In genomic region chr17:14297161-14297851, GRCh38 we compare ENCODE assay signal across 1 cellular context.
TF ChIP-seq lines count a peak whose summit lies in the region.

No MANE protein-coding gene starts in this region.

TF ChIP-seq in HEK293, 187 proteins besides CTCF, POLR2A, EP300 and RAD21 (continued from another document and continues in another):
- TF ChIP-seq SP2 (tag by site-specific recombination; IDR thresholded peaks at IDR 0.05) (peak; percentile 76), SALL2 (tag by site-specific recombination; IDR thresholded peaks at IDR 0.05; ENCODE audit: borderline replicate concordance) (no peak), MZF1 (tag by site-specific recombination; IDR thresholded peaks at IDR 0.05; ENCODE audit: borderline replicate concordance) (peak; percentile 48), SP3 (tag by site-specific recombination; IDR thresholded peaks at IDR 0.05) (peak; percentile 61; the same call in 1 of the 2 replicates), SCRT2 (tag by site-specific recombination; IDR thresholded peaks at IDR 0.05) (no peak), ZNF394 (tag by site-specific recombination; IDR thresholded peaks at IDR 0.05; ENCODE audit: borderline replicate concordance) (peak; percentile 62), ZNF248 (tag by site-specific recombination; IDR thresholded peaks at IDR 0.05) (no peak), ZNF626 (tag by site-specific recombination; IDR thresholded peaks at IDR 0.05) (no peak), ZNF132 (tag by site-specific recombination; IDR thresholded peaks at IDR 0.05; ENCODE audit: borderline replicate concordance) (no peak), ZNF366 (tag by site-specific recombination; conservative IDR thresholded peaks at IDR 0.05) (no peak), HIC1 (tag by site-specific recombination; IDR thresholded peaks at IDR 0.05) (peak; percentile 47; the same call in 1 of the 2 replicates), ZNF157 (tag by site-specific recombination; IDR thresholded peaks at IDR 0.05) (no peak), ZNF600 (tag by site-specific recombination; IDR thresholded peaks at IDR 0.05) (peak; percentile 87), ZNF426 (tag by site-specific recombination; IDR thresholded peaks at IDR 0.05) (no peak), ZNF23 (tag by site-specific recombination; IDR thresholded peaks at IDR 0.05; ENCODE audit: borderline replicate concordance) (no peak), KLF16 (tag by site-specific recombination; IDR thresholded peaks at IDR 0.05) (0 out of 2 replicates have a peak, but pooled peaks have one; percentile 16), ZNF510 (tag by site-specific recombination; IDR thresholded peaks at IDR 0.05; ENCODE audit: insufficient replicate concordance) (no peak), GLIS1 (tag by site-specific recombination; IDR thresholded peaks at IDR 0.05) (peak; percentile 66), ZBTB48 (tag by site-specific recombination; IDR thresholded peaks at IDR 0.05) (peak; percentile 58), ZSCAN30 (tag by site-specific recombination; IDR thresholded peaks at IDR 0.05) (0 out of 2 replicates have a peak, but pooled peaks have one; percentile 62), ZNF223 (tag by site-specific recombination; IDR thresholded peaks at IDR 0.05) (no peak), ZNF501 (tag by site-specific recombination; IDR thresholded peaks at IDR 0.05) (0 out of 2 replicates have a peak, but pooled peaks have one; percentile 27), ZNF221 (tag by site-specific recombination; IDR thresholded peaks at IDR 0.05; ENCODE audit: borderline replicate concordance) (no peak), SP7 (tag by site-specific recombination; IDR thresholded peaks at IDR 0.05) (peak; percentile 37; the same call in 1 of the 2 replicates), ZNF335 (tag by site-specific recombination; conservative IDR thresholded peaks at IDR 0.05) (peak; percentile 97), GLIS2 (tag by site-specific recombination; IDR thresholded peaks at IDR 0.05) (peak; percentile 66; the same call in 1 of the 2 replicates), ZBTB8A (tag by site-specific recombination; IDR thresholded peaks at IDR 0.05) (peak; percentile 90), ZNF561 (tag by site-specific recombination; IDR thresholded peaks at IDR 0.05; ENCODE audit: borderline replicate concordance) (peak; percentile 76; the same call in 1 of the 2 replicates), ZBTB20 (tag by site-specific recombination; IDR thresholded peaks at IDR 0.05) (peak; percentile 91), GFI1B (tag by site-specific recombination; IDR thresholded peaks at IDR 0.05) (no peak), ZFP37 (tag by site-specific recombination; IDR thresholded peaks at IDR 0.05) (no peak), ZNF639 (tag by site-specific recombination; IDR thresholded peaks at IDR 0.05) (no peak), ZNF623 (tag by site-specific recombination; IDR thresholded peaks at IDR 0.05) (no peak), ZNF280C (tag by site-specific recombination; IDR thresholded peaks at IDR 0.05) (no peak)
- TF ChIP-seq, protein P1, sequence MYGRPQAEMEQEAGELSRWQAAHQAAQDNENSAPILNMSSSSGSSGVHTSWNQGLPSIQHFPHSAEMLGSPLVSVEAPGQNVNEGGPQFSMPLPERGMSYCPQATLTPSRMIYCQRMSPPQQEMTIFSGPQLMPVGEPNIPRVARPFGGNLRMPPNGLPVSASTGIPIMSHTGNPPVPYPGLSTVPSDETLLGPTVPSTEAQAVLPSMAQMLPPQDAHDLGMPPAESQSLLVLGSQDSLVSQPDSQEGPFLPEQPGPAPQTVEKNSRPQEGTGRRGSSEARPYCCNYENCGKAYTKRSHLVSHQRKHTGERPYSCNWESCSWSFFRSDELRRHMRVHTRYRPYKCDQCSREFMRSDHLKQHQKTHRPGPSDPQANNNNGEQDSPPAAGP (tag by site-specific recombination; IDR thresholded peaks at IDR 0.05) = 0 out of 2 replicates have a peak, but pooled peaks have one; percentile 28
- TF ChIP-seq, protein P2, sequence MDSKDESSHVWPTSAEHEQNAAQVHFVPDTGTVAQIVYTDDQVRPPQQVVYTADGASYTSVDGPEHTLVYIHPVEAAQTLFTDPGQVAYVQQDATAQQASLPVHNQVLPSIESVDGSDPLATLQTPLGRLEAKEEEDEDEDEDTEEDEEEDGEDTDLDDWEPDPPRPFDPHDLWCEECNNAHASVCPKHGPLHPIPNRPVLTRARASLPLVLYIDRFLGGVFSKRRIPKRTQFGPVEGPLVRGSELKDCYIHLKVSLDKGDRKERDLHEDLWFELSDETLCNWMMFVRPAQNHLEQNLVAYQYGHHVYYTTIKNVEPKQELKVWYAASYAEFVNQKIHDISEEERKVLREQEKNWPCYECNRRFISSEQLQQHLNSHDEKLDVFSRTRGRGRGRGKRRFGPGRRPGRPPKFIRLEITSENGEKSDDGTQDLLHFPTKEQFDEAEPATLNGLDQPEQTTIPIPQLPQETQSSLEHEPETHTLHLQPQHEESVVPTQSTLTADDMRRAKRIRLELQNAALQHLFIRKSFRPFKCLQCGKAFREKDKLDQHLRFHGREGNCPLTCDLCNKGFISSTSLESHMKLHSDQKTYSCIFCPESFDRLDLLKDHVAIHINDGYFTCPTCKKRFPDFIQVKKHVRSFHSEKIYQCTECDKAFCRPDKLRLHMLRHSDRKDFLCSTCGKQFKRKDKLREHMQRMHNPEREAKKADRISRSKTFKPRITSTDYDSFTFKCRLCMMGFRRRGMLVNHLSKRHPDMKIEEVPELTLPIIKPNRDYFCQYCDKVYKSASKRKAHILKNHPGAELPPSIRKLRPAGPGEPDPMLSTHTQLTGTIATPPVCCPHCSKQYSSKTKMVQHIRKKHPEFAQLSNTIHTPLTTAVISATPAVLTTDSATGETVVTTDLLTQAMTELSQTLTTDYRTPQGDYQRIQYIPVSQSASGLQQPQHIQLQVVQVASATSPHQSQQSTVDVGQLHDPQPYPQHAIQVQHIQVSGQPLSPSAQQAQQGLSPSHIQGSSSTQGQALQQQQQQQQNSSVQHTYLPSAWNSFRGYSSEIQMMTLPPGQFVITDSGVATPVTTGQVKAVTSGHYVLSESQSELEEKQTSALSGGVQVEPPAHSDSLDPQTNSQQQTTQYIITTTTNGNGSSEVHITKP (tag by site-specific recombination; IDR thresholded peaks at IDR 0.05) = 0 out of 2 replicates have a peak, but pooled peaks have one; percentile 11
- TF ChIP-seq, protein P3, sequence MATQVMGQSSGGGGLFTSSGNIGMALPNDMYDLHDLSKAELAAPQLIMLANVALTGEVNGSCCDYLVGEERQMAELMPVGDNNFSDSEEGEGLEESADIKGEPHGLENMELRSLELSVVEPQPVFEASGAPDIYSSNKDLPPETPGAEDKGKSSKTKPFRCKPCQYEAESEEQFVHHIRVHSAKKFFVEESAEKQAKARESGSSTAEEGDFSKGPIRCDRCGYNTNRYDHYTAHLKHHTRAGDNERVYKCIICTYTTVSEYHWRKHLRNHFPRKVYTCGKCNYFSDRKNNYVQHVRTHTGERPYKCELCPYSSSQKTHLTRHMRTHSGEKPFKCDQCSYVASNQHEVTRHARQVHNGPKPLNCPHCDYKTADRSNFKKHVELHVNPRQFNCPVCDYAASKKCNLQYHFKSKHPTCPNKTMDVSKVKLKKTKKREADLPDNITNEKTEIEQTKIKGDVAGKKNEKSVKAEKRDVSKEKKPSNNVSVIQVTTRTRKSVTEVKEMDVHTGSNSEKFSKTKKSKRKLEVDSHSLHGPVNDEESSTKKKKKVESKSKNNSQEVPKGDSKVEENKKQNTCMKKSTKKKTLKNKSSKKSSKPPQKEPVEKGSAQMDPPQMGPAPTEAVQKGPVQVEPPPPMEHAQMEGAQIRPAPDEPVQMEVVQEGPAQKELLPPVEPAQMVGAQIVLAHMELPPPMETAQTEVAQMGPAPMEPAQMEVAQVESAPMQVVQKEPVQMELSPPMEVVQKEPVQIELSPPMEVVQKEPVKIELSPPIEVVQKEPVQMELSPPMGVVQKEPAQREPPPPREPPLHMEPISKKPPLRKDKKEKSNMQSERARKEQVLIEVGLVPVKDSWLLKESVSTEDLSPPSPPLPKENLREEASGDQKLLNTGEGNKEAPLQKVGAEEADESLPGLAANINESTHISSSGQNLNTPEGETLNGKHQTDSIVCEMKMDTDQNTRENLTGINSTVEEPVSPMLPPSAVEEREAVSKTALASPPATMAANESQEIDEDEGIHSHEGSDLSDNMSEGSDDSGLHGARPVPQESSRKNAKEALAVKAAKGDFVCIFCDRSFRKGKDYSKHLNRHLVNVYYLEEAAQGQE (tag by site-specific recombination; IDR thresholded peaks at IDR 0.05) = no peak
- TF ChIP-seq, protein P4, sequence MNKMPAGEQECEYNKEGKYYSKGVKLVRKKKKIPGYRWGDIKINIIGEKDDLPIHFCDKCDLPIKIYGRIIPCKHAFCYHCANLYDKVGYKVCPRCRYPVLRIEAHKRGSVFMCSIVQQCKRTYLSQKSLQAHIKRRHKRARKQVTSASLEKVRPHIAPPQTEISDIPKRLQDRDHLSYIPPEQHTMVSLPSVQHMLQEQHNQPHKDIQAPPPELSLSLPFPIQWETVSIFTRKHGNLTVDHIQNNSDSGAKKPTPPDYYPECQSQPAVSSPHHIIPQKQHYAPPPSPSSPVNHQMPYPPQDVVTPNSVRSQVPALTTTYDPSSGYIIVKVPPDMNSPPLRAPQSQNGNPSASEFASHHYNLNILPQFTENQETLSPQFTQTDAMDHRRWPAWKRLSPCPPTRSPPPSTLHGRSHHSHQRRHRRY (tag by site-specific recombination; IDR thresholded peaks at IDR 0.05) = no peak
- TF ChIP-seq, protein P5, sequence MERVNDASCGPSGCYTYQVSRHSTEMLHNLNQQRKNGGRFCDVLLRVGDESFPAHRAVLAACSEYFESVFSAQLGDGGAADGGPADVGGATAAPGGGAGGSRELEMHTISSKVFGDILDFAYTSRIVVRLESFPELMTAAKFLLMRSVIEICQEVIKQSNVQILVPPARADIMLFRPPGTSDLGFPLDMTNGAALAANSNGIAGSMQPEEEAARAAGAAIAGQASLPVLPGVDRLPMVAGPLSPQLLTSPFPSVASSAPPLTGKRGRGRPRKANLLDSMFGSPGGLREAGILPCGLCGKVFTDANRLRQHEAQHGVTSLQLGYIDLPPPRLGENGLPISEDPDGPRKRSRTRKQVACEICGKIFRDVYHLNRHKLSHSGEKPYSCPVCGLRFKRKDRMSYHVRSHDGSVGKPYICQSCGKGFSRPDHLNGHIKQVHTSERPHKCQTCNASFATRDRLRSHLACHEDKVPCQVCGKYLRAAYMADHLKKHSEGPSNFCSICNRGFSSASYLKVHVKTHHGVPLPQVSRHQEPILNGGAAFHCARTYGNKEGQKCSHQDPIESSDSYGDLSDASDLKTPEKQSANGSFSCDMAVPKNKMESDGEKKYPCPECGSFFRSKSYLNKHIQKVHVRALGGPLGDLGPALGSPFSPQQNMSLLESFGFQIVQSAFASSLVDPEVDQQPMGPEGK (tag by site-specific recombination; IDR thresholded peaks at IDR 0.05) = peak; percentile 45
- TF ChIP-seq, protein P6, sequence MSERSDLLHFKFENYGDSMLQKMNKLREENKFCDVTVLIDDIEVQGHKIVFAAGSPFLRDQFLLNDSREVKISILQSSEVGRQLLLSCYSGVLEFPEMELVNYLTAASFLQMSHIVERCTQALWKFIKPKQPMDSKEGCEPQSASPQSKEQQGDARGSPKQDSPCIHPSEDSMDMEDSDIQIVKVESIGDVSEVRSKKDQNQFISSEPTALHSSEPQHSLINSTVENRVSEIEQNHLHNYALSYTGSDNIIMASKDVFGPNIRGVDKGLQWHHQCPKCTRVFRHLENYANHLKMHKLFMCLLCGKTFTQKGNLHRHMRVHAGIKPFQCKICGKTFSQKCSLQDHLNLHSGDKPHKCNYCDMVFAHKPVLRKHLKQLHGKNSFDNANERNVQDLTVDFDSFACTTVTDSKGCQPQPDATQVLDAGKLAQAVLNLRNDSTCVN (tag by site-specific recombination; optimal IDR thresholded peaks at IDR 0.05) = peak; percentile 68
- TF ChIP-seq, protein P7, sequence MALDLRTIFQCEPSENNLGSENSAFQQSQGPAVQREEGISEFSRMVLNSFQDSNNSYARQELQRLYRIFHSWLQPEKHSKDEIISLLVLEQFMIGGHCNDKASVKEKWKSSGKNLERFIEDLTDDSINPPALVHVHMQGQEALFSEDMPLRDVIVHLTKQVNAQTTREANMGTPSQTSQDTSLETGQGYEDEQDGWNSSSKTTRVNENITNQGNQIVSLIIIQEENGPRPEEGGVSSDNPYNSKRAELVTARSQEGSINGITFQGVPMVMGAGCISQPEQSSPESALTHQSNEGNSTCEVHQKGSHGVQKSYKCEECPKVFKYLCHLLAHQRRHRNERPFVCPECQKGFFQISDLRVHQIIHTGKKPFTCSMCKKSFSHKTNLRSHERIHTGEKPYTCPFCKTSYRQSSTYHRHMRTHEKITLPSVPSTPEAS (tag by site-specific recombination; IDR thresholded peaks at IDR 0.05) = no peak
